8 cellular contexts compared by ENCODE assay signal in genomic region chr21:36322083-36322424, GRCh38. TPM values are rescaled to one million over a fixed set of nuclear protein-coding genes. Genes with fewer than 3 reads are reported as not detected.
A peak's percentile ranks its signal among the peaks of the same experiment; 100 is the strongest.
DNase-seq lines count a peak whose midpoint lies in the region; ATAC-seq and TF ChIP-seq lines count a peak whose summit lies in the region.

No MANE protein-coding gene starts in this region.

- peaks cover 32% of the 10 kb centered on the region for H3K36me3 ChIP-seq in BLaER1
- H3K36me3 ChIP-seq in ectodermal cell (ENCODE audit: control insufficient read depth, insufficient read depth, low read length), result no peaks in the 10 kb centered on the region
- no peaks in the 10 kb centered on the region for H3K36me3 ChIP-seq in neural cell (ENCODE audit: insufficient read depth, low read length)

- TF ChIP-seq EP300 in neural cell (conservative IDR thresholded peaks at IDR 0.05; ENCODE audit: poor library complexity, severe bottlenecking), result no peak

- H3K9ac ChIP-seq in BLaER1 (peak overlapping the region; percentile 92), neural cell (ENCODE audit: low read length) (peak overlapping the region; percentile 96)

- no peaks in the 10 kb centered on the region for H3F3A ChIP-seq in neural cell (ENCODE audit: insufficient read depth, low read length, poor library complexity, severe bottlenecking)

- H3K27me3 ChIP-seq in BLaER1 (no peaks in the 10 kb centered on the region), ectodermal cell (ENCODE audit: control insufficient read depth, insufficient read depth, low read length, poor library complexity, severe bottlenecking) (no peaks in the 10 kb centered on the region), neural cell (ENCODE audit: insufficient read depth, low read depth, low read length) (no peaks in the 10 kb centered on the region)

- H4K20me1 ChIP-seq in BLaER1, result peaks cover 38% of the 10 kb centered on the region; the same call in 1 of the 2 replicates
- H4K20me1 ChIP-seq in neural cell (ENCODE audit: insufficient read depth), result no peaks in the 10 kb centered on the region

- peaks cover 64% of the 10 kb centered on the region for H3K79me2 ChIP-seq in neural cell (replicated peaks; ENCODE audit: insufficient read depth, low read length)

- TF ChIP-seq POLR2A in NB4 (IDR thresholded peaks at IDR 0.05; ENCODE audit: extremely low read depth, insufficient read length), result no peak

- no peak for DNase-seq in NB4 (ENCODE audit: low read depth)
- no peak for DNase-seq in NAMALWA (ENCODE audit: low spot score)

- ATAC-seq in GM21423 (IDR thresholded peaks at IDR 0.05; ENCODE audit: unreplicated experiment) (no peak), GM21717 (IDR thresholded peaks at IDR 0.05; ENCODE audit: unreplicated experiment) (no peak), HG03108 (IDR thresholded peaks at IDR 0.05; ENCODE audit: unreplicated experiment) (no peak)

- no peaks in the 10 kb centered on the region for H3K9me2 ChIP-seq in neural cell (ENCODE audit: insufficient read depth, low read length)

- H2AFZ ChIP-seq in neural cell (ENCODE audit: low read depth, low read length), result no peak overlapping the region

- H3K9me3 ChIP-seq in BLaER1 (no peaks in the 10 kb centered on the region), ectodermal cell (ENCODE audit: control insufficient read depth, low read length) (no peaks in the 10 kb centered on the region), neural cell (ENCODE audit: low read length) (no peaks in the 10 kb centered on the region)

- H3K27ac ChIP-seq in BLaER1, result peak overlapping the region; percentile 91
- no peak overlapping the region for H3K27ac ChIP-seq in ectodermal cell (ENCODE audit: insufficient read depth, low read depth, low read length, poor library complexity, severe bottlenecking)
- H3K27ac ChIP-seq in neural cell (ENCODE audit: low read length), result peak overlapping the region; percentile 91

- WGBS in ectodermal cell, 2 experiments, result 100% methylated on average over 1 of the region's 2 CpGs; no CpG with 5 or more reads in 1 of the 2 experiments

- peaks cover 36% of the 10 kb centered on the region for H3K4me1 ChIP-seq in BLaER1
- no peaks in the 10 kb centered on the region for H3K4me1 ChIP-seq in ectodermal cell (ENCODE audit: control insufficient read depth, insufficient read depth, low read length)

- H3K4me2 ChIP-seq in BLaER1 (peak overlapping the region; percentile 72), neural cell (ENCODE audit: low read length) (peak overlapping the region; percentile 60)

- H3K4me3 ChIP-seq in BLaER1 (peak overlapping the region; percentile 86), NB4 (ENCODE audit: low read depth, low read length) (peak overlapping the region; percentile 89), ectodermal cell (ENCODE audit: insufficient read depth, low read depth, low read length) (peak overlapping the region; percentile 91), neural cell (ENCODE audit: low read length) (peak overlapping the region; percentile 98)

- TF ChIP-seq RAD21 in neural cell (conservative IDR thresholded peaks at IDR 0.05), result no peak

- TF ChIP-seq CTCF in NB4 (IDR thresholded peaks at IDR 0.05; ENCODE audit: low read depth, low read length) (no peak), neural cell (IDR thresholded peaks at IDR 0.05; ENCODE audit: poor library complexity, severe bottlenecking) (no peak)

TF ChIP-seq in neural cell, 6 proteins besides CTCF, POLR2A, EP300 and RAD21:
- no peak for TF ChIP-seq TAF1 (IDR thresholded peaks at IDR 0.05; ENCODE audit: low read depth)
- TF ChIP-seq SMC3 (conservative IDR thresholded peaks at IDR 0.05; ENCODE audit: poor library complexity), result no peak
- no peak for TF ChIP-seq POLR2AphosphoS5 (IDR thresholded peaks at IDR 0.05)

RNA-seq across cellular contexts. Expression of gene MORC3, which starts 2.1 kb away (rescaled TPM):
- polyA plus RNA-seq in ectodermal cell (2013, experiment 1 of 4), result 28.1 TPM
- polyA plus RNA-seq in ectodermal cell (2013, experiment 2 of 4), result 25.2 TPM
- 23.9 TPM for polyA plus RNA-seq in ectodermal cell (2013, experiment 3 of 4)
- 25.5 TPM for polyA plus RNA-seq in ectodermal cell (2013, experiment 4 of 4)
- 56.6 and 65.4 TPM in 2 replicates for polyA plus RNA-seq in neural cell
- 96.9 and 108 TPM in 2 replicates for polyA minus RNA-seq in neural cell
